ENCODE assay signal across 27 cellular contexts in the genomic region with DNA sequence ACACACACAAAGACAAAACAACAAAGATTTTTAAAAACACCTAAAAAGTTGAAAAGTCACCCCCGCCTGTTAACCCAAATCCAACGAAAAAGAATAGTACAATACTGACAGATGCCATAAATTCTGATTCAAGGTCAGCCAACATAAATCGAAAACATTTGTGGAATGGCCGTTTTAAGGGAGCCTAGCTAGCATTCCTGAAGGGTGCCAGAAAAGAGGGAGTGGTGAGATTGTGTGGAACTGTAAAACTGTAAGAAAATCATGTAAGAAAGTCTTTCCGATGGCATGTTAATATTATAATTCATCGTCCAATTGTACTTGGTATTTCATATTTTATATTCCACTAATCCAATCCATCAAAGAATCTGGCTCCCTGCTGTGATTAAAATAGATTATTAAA.
"Had no signal": no experiment of that assay in that cellular context is flagged by ENCODE, and none has a peak within 500 bp of the region (broad histone marks: within the 10 kb centered on the region; RNA-seq: fewer than 3 reads in every experiment).

No MANE protein-coding gene starts in this region.

- ATAC-seq: foreskin keratinocyte; heart left ventricle; left colon; natural killer cell treated with Interleukin-12 subunit alpha and Interleukin-12 subunit beta and Interleukin-15 and Interleukin-18, amount 100 ng/mL, for 72 hours; right lobe of liver; stimulated activated naive CD8-positive, alpha-beta T cell treated with anti-CD3 and anti-CD28 coated beads, Interleukin-15, Interleukin-2, amounts not matched to agents 100 U/mL and 50 U/mL, for 24 hours had no signal

- H3K27ac ChIP-seq: epithelial cell of prostate, esophagus squamous epithelium, foreskin keratinocyte, heart left ventricle, right lobe of liver, skin epidermis, testis, uterus, VCaP had no signal

- DNase-seq: activated CD4-positive, alpha-beta memory T cell treated with anti-CD3 and anti-CD28 coated beads, Interleukin-2, amount 10 ng/mL, durations not matched to agents 7 days and 5 days; activated CD4-positive, alpha-beta T cell treated with anti-CD3 and anti-CD28 coated beads, Interleukin-2, amount 10 ng/mL, durations not matched to agents 24 days and 14 days; activated CD8-positive, alpha-beta memory T cell treated with anti-CD3 and anti-CD28 coated beads, Interleukin-2, amount 50 U/mL, for 48 hours; activated gamma-delta T cell; activated naive CD4-positive, alpha-beta T cell treated with anti-CD3 and anti-CD28 coated beads, Interleukin-2, amount 50 U/mL, for 16 hours; activated T-cell treated with anti-CD3 and anti-CD28 coated beads, Interleukin-2, amount 50 U/mL, for 24 hours; effector CD4-positive, alpha-beta T cell; esophagus squamous epithelium; foreskin keratinocyte; heart left ventricle; hypothalamus; immature natural killer cell; kidney; left colon; posterior cingulate gyrus; right lobe of liver; stimulated activated CD4-positive, alpha-beta T cell treated with anti-CD3 and anti-CD28 coated beads, Interleukin-12 subunit alpha, Interleukin-12 subunit beta, amount 100 ng/mL, for 4 hours; stimulated activated CD4-positive, alpha-beta T cell treated with anti-CD3 and anti-CD28 coated beads, Interleukin-4, amount 100 ng/mL, for 1 hour; stimulated activated naive CD8-positive, alpha-beta T cell treated with anti-CD3 and anti-CD28 coated beads, Interleukin-15, Interleukin-2, amounts not matched to agents 100 U/mL and 50 U/mL, for 24 hours; T-helper 9 cell; testis; trophoblast cell; uterus had no signal

- H3K27me3 ChIP-seq: esophagus squamous epithelium, foreskin keratinocyte, heart left ventricle, right lobe of liver, testis, uterus had no signal

- H3K36me3 ChIP-seq: esophagus squamous epithelium, heart left ventricle, right lobe of liver, uterus had no signal

- H3K9me3 ChIP-seq: esophagus squamous epithelium, heart left ventricle, right lobe of liver, testis, uterus had no signal

- H3K4me1 ChIP-seq: heart left ventricle, testis, uterus had no signal

- H3K4me3 ChIP-seq: esophagus squamous epithelium, heart left ventricle, right lobe of liver, skin epidermis, testis, uterus had no signal
